Comparison of ENCODE assay signal across 22 cellular contexts in genomic region chr10:44105643-44106042, GRCh38.
DNase-seq lines count a peak whose midpoint lies in the region; ATAC-seq, FAIRE-seq and TF ChIP-seq lines count a peak whose summit lies in the region.
"Had no signal": no experiment of that assay in that cellular context is flagged by ENCODE, and none has a peak within 500 bp of the region (broad histone marks: within the 10 kb centered on the region; RNA-seq: fewer than 3 reads in every experiment).

No MANE protein-coding gene starts in this region.

- H3K27me3 Mint-ChIP-seq in neural progenitor cell (ENCODE audit: insufficient read depth, low read depth), result no peaks in the 10 kb centered on the region
- H3K27me3 Mint-ChIP-seq in chondrocyte (ENCODE audit: low read depth), result no peaks in the 10 kb centered on the region
- H3K27me3 Mint-ChIP-seq: CD4-positive, CD25-positive, alpha-beta regulatory T cell had no signal

- H3K4me3 ChIP-seq in kidney epithelial cell (ENCODE audit: low read depth, low read length) (no peak overlapping the region), neural progenitor cell (no peak overlapping the region), right atrium auricular region (no peak overlapping the region)
- H3K4me3 ChIP-seq: GM23248 had no signal

- H3K27ac ChIP-seq in neural progenitor cell (no peak overlapping the region), right atrium auricular region (no peak overlapping the region)
- H3K27ac ChIP-seq: GM23248, HL-60 had no signal

- no peaks in the 10 kb centered on the region for H3K79me2 ChIP-seq in neural progenitor cell (ENCODE audit: low read depth)

- H3K9me3 ChIP-seq in neural progenitor cell (ENCODE audit: low read depth) (no peaks in the 10 kb centered on the region), right atrium auricular region (no peaks in the 10 kb centered on the region)
- H3K9me3 ChIP-seq: BE2C had no signal

- H3K9me3 Mint-ChIP-seq in neural progenitor cell (peaks cover 16% of the 10 kb centered on the region), chondrocyte (ENCODE audit: low read depth) (peaks cover 24% of the 10 kb centered on the region)

- TF ChIP-seq CTCF in kidney epithelial cell (IDR thresholded peaks at IDR 0.05; ENCODE audit: insufficient read depth, low read length, poor library complexity, severe bottlenecking) (no peak), neural progenitor cell (IDR thresholded peaks at IDR 0.05) (no peak), chondrocyte (IDR thresholded peaks at IDR 0.05) (no peak), right atrium auricular region (IDR thresholded peaks at IDR 0.05) (no peak)

- peaks cover 3% of the 10 kb centered on the region for H3K4me1 Mint-ChIP-seq in neural progenitor cell
- no peaks in the 10 kb centered on the region for H3K4me1 Mint-ChIP-seq in chondrocyte (ENCODE audit: low read depth)
- H3K4me1 Mint-ChIP-seq: CD4-positive, CD25-positive, alpha-beta regulatory T cell; CD8-positive, alpha-beta memory T cell had no signal

- H3K36me3 Mint-ChIP-seq in neural progenitor cell (no peaks in the 10 kb centered on the region), chondrocyte (ENCODE audit: low read depth) (peaks cover 3% of the 10 kb centered on the region)
- H3K36me3 Mint-ChIP-seq: CD4-positive, CD25-positive, alpha-beta regulatory T cell; CD8-positive, alpha-beta memory T cell had no signal

- H2AFZ ChIP-seq in neural progenitor cell (replicated peaks), result peak overlapping the region; percentile 1
- H2AFZ ChIP-seq: GM23248 had no signal

- H3K9ac ChIP-seq in neural progenitor cell, result no peak overlapping the region
- H3K9ac ChIP-seq: GM23248 had no signal

- ATAC-seq in GM18511 (IDR thresholded peaks at IDR 0.05; ENCODE audit: unreplicated experiment), result no peak

- H3K27me3 ChIP-seq in kidney epithelial cell (ENCODE audit: control insufficient read depth, insufficient read depth, low read length) (no peaks in the 10 kb centered on the region), neural progenitor cell (no peaks in the 10 kb centered on the region), right atrium auricular region (no peaks in the 10 kb centered on the region)
- H3K27me3 ChIP-seq: BE2C had no signal

- no peak for DNase-seq in RCC 7860 (ENCODE audit: low spot score)
- DNase-seq in kidney epithelial cell (ENCODE audit: low read depth), result peak; percentile 19
- DNase-seq in neural progenitor cell (ENCODE audit: low spot score), result no peak
- no peak for DNase-seq in chondrocyte (ENCODE audit: low spot score)
- DNase-seq in NCI-H2107 (lab: John Stamatoyannopoulos, UW), result no peak
- no peak for DNase-seq in right atrium auricular region (ENCODE audit: low spot score)
- DNase-seq: ACHN; BE2C; C1 segment of cervical spinal cord; CD4-positive, CD25-positive, alpha-beta regulatory T cell; CD8-positive, alpha-beta memory T cell; COR-L47; DMS 273 treated with DMSO at 0.1 percent for 48 hours; GM23248; HCEC 1CT; IMR-90 had no signal

- H3K4me1 ChIP-seq in neural progenitor cell (peaks cover 36% of the 10 kb centered on the region), right atrium auricular region (no peaks in the 10 kb centered on the region)
- H3K4me1 ChIP-seq: BE2C had no signal

- H3K4me3 Mint-ChIP-seq in neural progenitor cell (no peak overlapping the region), chondrocyte (ENCODE audit: unreplicated experiment) (no peak overlapping the region)
- H3K4me3 Mint-ChIP-seq: CD8-positive, alpha-beta memory T cell had no signal

- FAIRE-seq in RCC 7860 (lab: Jason Lieb, UNC), result peak; percentile 51
- FAIRE-seq: A204.1, G401.6, GM12891, H54 had no signal

- H3F3A ChIP-seq in neural progenitor cell (ENCODE audit: low read depth), result peaks cover 10% of the 10 kb centered on the region

- H3K27ac Mint-ChIP-seq in neural progenitor cell (no peak overlapping the region), chondrocyte (ENCODE audit: unreplicated experiment) (no peak overlapping the region)
- H3K27ac Mint-ChIP-seq: CD4-positive, CD25-positive, alpha-beta regulatory T cell; CD8-positive, alpha-beta memory T cell had no signal

- no peaks in the 10 kb centered on the region for H4K20me1 ChIP-seq in neural progenitor cell (ENCODE audit: low read depth)

- H3K36me3 ChIP-seq in kidney epithelial cell (ENCODE audit: control insufficient read depth, insufficient read depth, low read length) (no peaks in the 10 kb centered on the region), neural progenitor cell (no peaks in the 10 kb centered on the region), right atrium auricular region (no peaks in the 10 kb centered on the region)
- H3K36me3 ChIP-seq: BE2C had no signal

- H3K4me2 ChIP-seq in neural progenitor cell, result peak overlapping the region; percentile 4
